Comparison of ENCODE assay signal across 8 cellular contexts in the genomic region with DNA sequence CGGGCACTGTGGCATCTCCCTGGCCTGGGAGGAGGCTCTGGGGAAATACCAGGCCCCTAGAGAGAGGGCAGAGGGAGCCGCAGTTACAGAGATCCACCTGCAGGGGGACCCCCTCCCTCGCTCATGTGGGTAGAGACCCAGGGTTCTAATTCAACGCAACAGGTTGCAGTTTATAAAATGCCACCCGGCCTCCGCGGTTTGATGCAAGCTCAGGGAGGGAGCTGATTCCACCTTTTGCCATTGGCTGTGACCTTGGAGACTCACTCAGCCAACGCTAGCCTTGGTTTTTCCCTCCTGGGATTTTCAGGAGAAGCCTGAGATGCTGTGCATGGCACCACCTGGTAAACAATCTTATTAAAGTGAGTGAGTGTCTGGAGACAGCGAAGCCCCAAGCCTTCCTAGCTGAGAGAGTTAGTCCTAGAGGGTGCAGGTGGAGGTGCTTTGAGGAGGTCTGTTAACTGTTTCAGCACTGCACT. TPM values are rescaled to one million over a fixed set of nuclear protein-coding genes. Genes with fewer than 3 reads are reported as not detected.
DNase-seq lines count a peak whose midpoint lies in the region; ATAC-seq and TF ChIP-seq lines count a peak whose summit lies in the region.

No MANE protein-coding gene starts in this region.

- no peaks in the 10 kb centered on the region for H3K36me3 Mint-ChIP-seq in naive thymus-derived CD4-positive, alpha-beta T cell
- no peaks in the 10 kb centered on the region for H3K36me3 Mint-ChIP-seq in stimulated activated memory B cell treated with anti-CD40 and anti-IgM and Interleukin-4, amounts not matched to agents 10 μg/mL and 1 μg/mL and 100 μg/mL, for 72 hours

- peaks cover 3 to 36% (median 13%) of the 10 kb centered on the region in 5 donors for H3K27me3 Mint-ChIP-seq in naive thymus-derived CD4-positive, alpha-beta T cell
- H3K27me3 Mint-ChIP-seq in stimulated activated memory B cell treated with anti-CD40 and anti-IgM and Interleukin-4, amounts not matched to agents 10 μg/mL and 1 μg/mL and 100 μg/mL, for 72 hours: peaks cover 33% of the 10 kb centered on the region

- peaks cover 0 to 4% (median 0%) of the 10 kb centered on the region in 7 donors for H3K4me1 Mint-ChIP-seq in naive thymus-derived CD4-positive, alpha-beta T cell
- H3K4me1 Mint-ChIP-seq in stimulated activated memory B cell treated with anti-CD40 and anti-IgM and Interleukin-4, amounts not matched to agents 10 μg/mL and 1 μg/mL and 100 μg/mL, for 72 hours: peaks cover 8% of the 10 kb centered on the region

- H3K27me3 ChIP-seq in naive thymus-derived CD4-positive, alpha-beta T cell (ENCODE audit: control insufficient read depth in 2 of 2, insufficient read depth in 2 of 2, low read length in 2 of 2): peaks cover 0 to 3% of the 10 kb centered on the region in 2 donors

- TF ChIP-seq POLR2A in erythroblast (IDR thresholded peaks at IDR 0.05; ENCODE audit: low read length): no peak

- H3K9me3 Mint-ChIP-seq in naive thymus-derived CD4-positive, alpha-beta T cell: no peaks in the 10 kb centered on the region
- H3K9me3 Mint-ChIP-seq in stimulated activated memory B cell treated with anti-CD40 and anti-IgM and Interleukin-4, amounts not matched to agents 10 μg/mL and 1 μg/mL and 100 μg/mL, for 72 hours: no peaks in the 10 kb centered on the region

- peak in 9 of 14 donors; percentile 9 to 67 (median 30) for DNase-seq in C1 segment of cervical spinal cord (lab: John Stamatoyannopoulos, UW)
- peak; percentile 36 for DNase-seq in HCEC 1CT
- DNase-seq in NOMO-1 treated with DMSO at 0.1 percent for 48 hours (lab: John Stamatoyannopoulos, UW; ENCODE audit: unreplicated experiment): peak; percentile 43
- peak; percentile 29 for DNase-seq in activated CD8-positive, alpha-beta memory T cell treated with anti-CD3 and anti-CD28 coated beads, Interleukin-2, amount 50 U/mL, for 24 hours (ENCODE audit: extremely low read depth)
- peak; percentile 46 to 71 for DNase-seq in erythroblast (lab: John Stamatoyannopoulos, UW)
- peak; percentile 34 to 74 (median 61) for DNase-seq in naive thymus-derived CD4-positive, alpha-beta T cell

- no peaks in the 10 kb centered on the region for H3K9me3 ChIP-seq in naive thymus-derived CD4-positive, alpha-beta T cell (ENCODE audit: control insufficient read depth in 2 of 3, low read length in 3 of 3)

- no peaks in the 10 kb centered on the region for H3K4me1 ChIP-seq in naive thymus-derived CD4-positive, alpha-beta T cell (ENCODE audit: control insufficient read depth in 2 of 2, insufficient read depth in 2 of 2, low read length in 2 of 2)

- no peak overlapping the region for H3K4me3 ChIP-seq in naive thymus-derived CD4-positive, alpha-beta T cell (ENCODE audit: low read length)

- H3K27ac ChIP-seq in naive thymus-derived CD4-positive, alpha-beta T cell (ENCODE audit: low read depth, low read length): no peak overlapping the region

- no peaks in the 10 kb centered on the region for H3K36me3 ChIP-seq in naive thymus-derived CD4-positive, alpha-beta T cell (ENCODE audit: control insufficient read depth in 2 of 3, insufficient read depth in 3 of 3, low read length in 3 of 3)

- ATAC-seq in naive thymus-derived CD4-positive, alpha-beta T cell: peak; percentile 94
- ATAC-seq in stimulated activated memory B cell treated with anti-CD40 and anti-IgM and Interleukin-4, amounts not matched to agents 10 μg/mL and 1 μg/mL and 100 μg/mL, for 72 hours: peak; percentile 85
- no peak for ATAC-seq in GM21619 (IDR thresholded peaks at IDR 0.05; ENCODE audit: unreplicated experiment)

- intact Hi-C loops in naive thymus-derived CD4-positive, alpha-beta T cell (cut with micrococcal nuclease): loop anchor here (1.0 to 5.0 kb wide), 5 partner anchors 74 to 778 kb away; no protein-coding TSS in a partner anchor

- CTCF ChIA-PET in naive thymus-derived CD4-positive, alpha-beta T cell (lab: Charles Lee): interaction anchor here (0.8 to 3.4 kb wide), 13 partner anchors 9 to 1160 kb away, joined by 3 to 89 read pairs (median 3); partner anchors contain the start of gene TTLL6

- POLR2A ChIA-PET in naive thymus-derived CD4-positive, alpha-beta T cell (lab: Charles Lee): interaction anchor here (1.1 kb wide), 1 partner anchor 74 kb away, joined by 4 read pairs; no protein-coding TSS in a partner anchor

- no peak overlapping the region for H3K4me3 Mint-ChIP-seq in naive thymus-derived CD4-positive, alpha-beta T cell
- H3K4me3 Mint-ChIP-seq in stimulated activated memory B cell treated with anti-CD40 and anti-IgM and Interleukin-4, amounts not matched to agents 10 μg/mL and 1 μg/mL and 100 μg/mL, for 72 hours: no peak overlapping the region

- peak overlapping the region in 1 of 9 donors; percentile 16 for H3K27ac Mint-ChIP-seq in naive thymus-derived CD4-positive, alpha-beta T cell
- H3K27ac Mint-ChIP-seq in stimulated activated memory B cell treated with anti-CD40 and anti-IgM and Interleukin-4, amounts not matched to agents 10 μg/mL and 1 μg/mL and 100 μg/mL, for 72 hours: no peak overlapping the region

RNA-seq across cellular contexts. Expression of gene TTLL6, which starts 12.1 kb away (rescaled TPM):
- not detected for total RNA-seq in naive thymus-derived CD4-positive, alpha-beta T cell
- polyA plus RNA-seq in naive thymus-derived CD4-positive, alpha-beta T cell: not detected

RNA-seq across cellular contexts. Expression of gene CALCOCO2, which starts 25.9 kb away (rescaled TPM):
- total RNA-seq in naive thymus-derived CD4-positive, alpha-beta T cell: 100 to 1,000 TPM; 129 to 208 (median 139) TPM
- 100 to 1,000 TPM; 159 to 167 TPM for polyA plus RNA-seq in naive thymus-derived CD4-positive, alpha-beta T cell
